In the genomic region with DNA sequence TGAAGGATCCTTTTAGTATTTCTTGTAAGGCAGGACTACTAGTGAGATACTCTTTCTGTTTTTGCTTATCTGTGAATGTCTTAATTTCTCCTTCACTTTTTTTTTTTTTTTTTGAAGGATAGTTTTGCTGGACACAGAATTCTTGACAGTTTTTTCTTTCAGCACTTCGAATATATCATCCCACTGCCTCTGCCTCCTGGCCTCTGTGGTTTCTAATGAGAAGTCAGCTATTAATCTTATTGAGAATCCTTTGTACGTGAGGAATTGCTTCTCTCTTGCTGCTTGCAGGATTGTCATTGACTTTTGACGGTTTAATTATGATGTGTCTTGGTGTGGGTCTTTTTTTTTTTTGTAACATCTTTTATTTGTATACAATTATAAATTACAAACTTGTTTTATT, we compare ENCODE assay signal across 20 cellular contexts. TPM values are rescaled to one million over a fixed set of nuclear protein-coding genes. Genes with fewer than 3 reads are reported as not detected.
DNase-seq lines count a peak whose midpoint lies in the region; ATAC-seq and TF ChIP-seq lines count a peak whose summit lies in the region.
"Had no signal": no experiment of that assay in that cellular context is flagged by ENCODE, and none has a peak within 500 bp of the region (broad histone marks: within the 10 kb centered on the region; RNA-seq: fewer than 3 reads in every experiment).

No MANE protein-coding gene starts in this region.

- H2AK5ac ChIP-seq in IMR-90 (ENCODE audit: low read depth, low read length), result no peak overlapping the region

- no peak for TF ChIP-seq RAD21 in IMR-90 (IDR thresholded peaks at IDR 0.05; ENCODE audit: low read length)

- H3K27ac Mint-ChIP-seq in type B pancreatic cell, result peak overlapping the region; percentile 59
- H3K27ac Mint-ChIP-seq: CD4-positive, alpha-beta memory T cell had no signal

- peak overlapping the region; percentile 78; the same call in 1 of the 2 replicates for H3K18ac ChIP-seq in IMR-90 (ENCODE audit: low read depth, low read length)

- no peak overlapping the region for H4K5ac ChIP-seq in IMR-90 (ENCODE audit: low read depth, low read length)

- TF ChIP-seq POLR2A in IMR-90 (IDR thresholded peaks at IDR 0.05; ENCODE audit: low read depth, low read length), result no peak

- no peak overlapping the region for H4K91ac ChIP-seq in IMR-90 (ENCODE audit: insufficient read depth, low read depth, low read length)

- H3K9me1 ChIP-seq in IMR-90 (ENCODE audit: insufficient read depth, low read length), result no peaks in the 10 kb centered on the region

- peaks cover 24% of the 10 kb centered on the region for H3K36me3 Mint-ChIP-seq in type B pancreatic cell

- H3K27me3 ChIP-seq in AG04450 (ENCODE audit: control insufficient read depth, insufficient read depth, low read length) (no peaks in the 10 kb centered on the region), IMR-90 (ENCODE audit: control insufficient read depth, insufficient read depth, low read length) (no peaks in the 10 kb centered on the region)

- H2BK15ac ChIP-seq in IMR-90 (ENCODE audit: low read depth, low read length), result no peak overlapping the region

- intact Hi-C loops in IMR-90 (cut with micrococcal nuclease), result no loop called here

- no peak overlapping the region for H2AK9ac ChIP-seq in IMR-90 (replicated peaks; ENCODE audit: low read depth, low read length, poor library complexity)

- peaks cover 9% of the 10 kb centered on the region for H3K36me3 ChIP-seq in IMR-90 (ENCODE audit: control insufficient read depth, insufficient read depth, low read length)

- dilution Hi-C loops in IMR-90 (cut with HindIII; ENCODE audit: low sequenced_read_pairs, unreplicated experiment), result no loop called here

- H3K27me3 Mint-ChIP-seq in type B pancreatic cell, result no peaks in the 10 kb centered on the region
- H3K27me3 Mint-ChIP-seq: CD4-positive, alpha-beta memory T cell had no signal

- no CpG with 5 or more reads among the region's 3 CpGs for WGBS in IMR-90 (ENCODE audit: extremely low coverage in 2 of 2, insufficient read length in 1 of 2), 2 experiments

- peaks cover 20% of the 10 kb centered on the region for H3K9me3 Mint-ChIP-seq in type B pancreatic cell

- CTCF ChIA-PET in AG04450 (lab: Charles Lee) (no interaction called here), IMR-90 (lab: Yijun Ruan, JAX) (no interaction called here)

- H3K27ac ChIP-seq in AG04450 (ENCODE audit: low read depth, low read length) (peak overlapping the region; percentile 31), IMR-90 (ENCODE audit: insufficient read depth, low read length) (no peak overlapping the region)
- H3K27ac ChIP-seq: A549 had no signal

- DNase-seq in AG04450 (ENCODE audit: low read depth, low spot score), result no peak
- no peak for DNase-seq in IMR-90
- peak; percentile 57 for DNase-seq in amniotic epithelial cell (ENCODE audit: low read depth)
- DNase-seq in type B pancreatic cell (ENCODE audit: extremely low spot score, unreplicated experiment), result no peak
- no peak for DNase-seq in GM13976 (ENCODE audit: low spot score)
- no peak for DNase-seq in activated CD8-positive, alpha-beta memory T cell treated with anti-CD3 and anti-CD28 coated beads for 24 hours
- DNase-seq: 8988T; ACHN; C1 segment of cervical spinal cord; Calu3; CD4-positive, alpha-beta memory T cell; COR-L47; DMS53; DMS79 treated with DMSO at 0.1 percent for 48 hours; GF-D8; GOT3 had no signal

- no peak overlapping the region for H4K8ac ChIP-seq in IMR-90 (ENCODE audit: low read depth in 2 of 2, low read length in 2 of 2)

- no peak overlapping the region for H3K4ac ChIP-seq in IMR-90 (ENCODE audit: low read depth, low read length)

- ATAC-seq in IMR-90 (ENCODE audit: low read depth) (no peak), GM18909 (IDR thresholded peaks at IDR 0.05; ENCODE audit: poor library complexity, unreplicated experiment) (no peak)

- H3K4me2 ChIP-seq in IMR-90 (ENCODE audit: low read depth, low read length), result no peak overlapping the region
- H3K4me2 ChIP-seq: A549 had no signal

- peaks cover 13% of the 10 kb centered on the region for H3K9me3 ChIP-seq in AG04450 (ENCODE audit: control insufficient read depth, insufficient read depth, low read length)
- H3K9me3 ChIP-seq in IMR-90 (ENCODE audit: control insufficient read depth, insufficient read depth, low read length), result peaks cover 11% of the 10 kb centered on the region; the same call in 1 of the 2 replicates
- H3K9me3 ChIP-seq: HAP-1 had no signal

- H3K14ac ChIP-seq in IMR-90 (replicated peaks; ENCODE audit: low read depth, low read length), result no peak overlapping the region

- no peak overlapping the region for H2BK120ac ChIP-seq in IMR-90 (ENCODE audit: low read depth, low read length)

- TF ChIP-seq CTCF in AG04450 (IDR thresholded peaks at IDR 0.05; ENCODE audit: low read depth, low read length), result no peak
- TF ChIP-seq CTCF in IMR-90 (conservative IDR thresholded peaks at IDR 0.05; ENCODE audit: low read depth, low read length), result no peak
- no peak for TF ChIP-seq CTCF in type B pancreatic cell (conservative IDR thresholded peaks at IDR 0.05)
- no peak for TF ChIP-seq CTCF in GM13976 (IDR thresholded peaks at IDR 0.05; ENCODE audit: borderline replicate concordance, control extremely low read depth, extremely low read depth, insufficient read depth, missing control alignments)

- H2AFZ ChIP-seq in IMR-90 (replicated peaks; ENCODE audit: low read length, poor library complexity), result no peak overlapping the region

- peaks cover 3 to 4% of the 10 kb centered on the region in 2 experiments; a peak in 2 of 4 replicates for H3K79me1 ChIP-seq in IMR-90 (ENCODE audit: low read depth in 1 of 2, low read length in 2 of 2)

- H3K4me1 Mint-ChIP-seq in type B pancreatic cell (ENCODE audit: unreplicated experiment), result no peaks in the 10 kb centered on the region

- no peak overlapping the region for H3K4me3 ChIP-seq in AG04450 (ENCODE audit: low read depth, low read length)
- no peak overlapping the region for H3K4me3 ChIP-seq in IMR-90 (ENCODE audit: insufficient read depth, low read depth, low read length)
- H3K4me3 ChIP-seq: A549, HAP-1 had no signal

- no peak overlapping the region for H3K4me3 Mint-ChIP-seq in type B pancreatic cell
- H3K4me3 Mint-ChIP-seq: CD4-positive, alpha-beta memory T cell; HFFc6 had no signal

- no peak overlapping the region for H2BK5ac ChIP-seq in IMR-90 (ENCODE audit: low read depth, low read length, poor library complexity, severe bottlenecking)

- H4K20me1 ChIP-seq in IMR-90 (ENCODE audit: insufficient read depth, low read length), result no peaks in the 10 kb centered on the region

- H2BK20ac ChIP-seq in IMR-90 (ENCODE audit: low read depth, low read length), result no peak overlapping the region

- BruUV-seq in IMR-90 (replicated peaks; lab: Mats Ljungman, UMichigan), result no TSS peak

- no peaks in the 10 kb centered on the region for H3K4me1 ChIP-seq in IMR-90 (ENCODE audit: control insufficient read depth, insufficient read depth, low read length)
- H3K4me1 ChIP-seq: A549, HAP-1 had no signal

- H3K23ac ChIP-seq in IMR-90 (ENCODE audit: low read depth, low read length), result no peak overlapping the region

- in situ Hi-C loops in IMR-90 (cut with MboI; ENCODE audit: low sequenced_read_pairs) (no loop called here), GM13976 (cut with MboI; ENCODE audit: low sequenced_read_pairs, unreplicated experiment) (no loop called here)

- H3K56ac ChIP-seq in IMR-90 (ENCODE audit: extremely low read depth, insufficient read depth, low read length), result no peak overlapping the region

- POLR2A ChIA-PET in AG04450 (lab: Yijun Ruan, JAX) (interaction anchor here (0.7 kb wide), 1 partner anchor 94 kb away, joined by 4 read pairs; no protein-coding TSS in a partner anchor), IMR-90 (lab: Charles Lee; ENCODE audit: unreplicated experiment) (no interaction called here)

- H3K9ac ChIP-seq in IMR-90 (ENCODE audit: low read depth, low read length), result no peak overlapping the region

TF ChIP-seq in IMR-90, 13 proteins besides CTCF, POLR2A, EP300 and RAD21:
- no peak for TF ChIP-seq CHD1 (IDR thresholded peaks at IDR 0.05; ENCODE audit: low read depth, low read length)
- no peak for TF ChIP-seq MAFK (IDR thresholded peaks at IDR 0.05; ENCODE audit: low read depth, low read length)
- no peak for TF ChIP-seq MAZ (IDR thresholded peaks at IDR 0.05; ENCODE audit: borderline replicate concordance, low read depth, low read length)
- no peak for TF ChIP-seq MXI1 (IDR thresholded peaks at IDR 0.05; ENCODE audit: borderline replicate concordance, low read depth, low read length)
- TF ChIP-seq RFX5 (IDR thresholded peaks at IDR 0.05; ENCODE audit: low read depth, low read length), result no peak
- no peak for TF ChIP-seq SMC3 (IDR thresholded peaks at IDR 0.05; ENCODE audit: low read depth, low read length)
TF ChIP-seq in IMR-90: peak in this region for 0.

RNA-seq across cellular contexts. Expression of a gene that starts 12.6 kb away (rescaled TPM):
- 76.7 and 90.5 TPM in 2 replicates for polyA plus RNA-seq in AG04450 (2011; rRNA removed)
- 61.7 and 77.5 TPM in 2 replicates for polyA minus RNA-seq in AG04450 (2011; rRNA and poly(A)+ RNA removed)
- 52.2 and 53.6 TPM in 2 replicates for total RNA-seq in IMR-90 (2012; rRNA removed)
- polyA plus RNA-seq in IMR-90 (2012; rRNA removed), result 39.6 and 41.0 TPM in 2 replicates
- 11.3 and 17.5 TPM in 2 replicates for polyA plus RNA-seq in IMR-90 (2012; cell fraction: cytosol; rRNA removed)
- 14.4 and 77.3 TPM in 2 replicates for polyA plus RNA-seq in IMR-90 (2012; cell fraction: nucleus; rRNA removed; ENCODE audit: low replicate concordance)
- total RNA-seq in type B pancreatic cell (ENCODE audit: low replicate concordance), result 110 and 115 TPM in 2 replicates
